Comparison of ENCODE assay signal across 20 cellular contexts in the genomic region with DNA sequence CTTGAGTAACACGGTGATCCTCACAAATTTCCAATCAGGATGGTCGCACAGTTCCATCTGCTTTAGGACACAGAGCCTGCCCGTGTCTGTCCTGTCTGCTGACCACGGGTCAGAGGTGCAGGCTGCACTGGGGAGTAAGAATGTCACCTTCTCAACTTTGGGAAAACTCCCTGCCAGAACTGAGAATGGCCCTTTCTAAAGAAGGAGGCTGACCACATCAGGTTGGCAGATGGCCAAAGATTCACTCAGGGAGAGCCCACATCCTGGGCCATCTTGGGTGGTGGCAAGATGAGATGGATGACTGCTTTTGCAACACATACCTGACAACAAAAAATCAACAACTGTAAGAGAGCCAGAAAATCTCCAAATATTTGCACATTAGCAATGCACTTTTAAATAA.
A peak's percentile ranks its signal among the peaks of the same experiment; 100 is the strongest.
DNase-seq lines count a peak whose midpoint lies in the region; ATAC-seq and TF ChIP-seq lines count a peak whose summit lies in the region.
"Had no signal": no experiment of that assay in that cellular context is flagged by ENCODE, and none has a peak within 500 bp of the region (broad histone marks: within the 10 kb centered on the region; RNA-seq: fewer than 3 reads in every experiment).

No MANE protein-coding gene starts in this region.

- H3K36me3 ChIP-seq in MM.1S (replicated peaks; ENCODE audit: insufficient read depth, low read length), result no peaks in the 10 kb centered on the region
- H3K36me3 ChIP-seq: right lobe of liver had no signal

- no peak overlapping the region for H3K27ac ChIP-seq in MM.1S (ENCODE audit: low read length)
- H3K27ac ChIP-seq: right lobe of liver had no signal

- no peaks in the 10 kb centered on the region for H3K9me3 ChIP-seq in MM.1S (replicated peaks; ENCODE audit: insufficient read depth, low read length)
- H3K9me3 ChIP-seq: right lobe of liver had no signal

- peaks cover 11% of the 10 kb centered on the region for H3K4me1 Mint-ChIP-seq in activated CD8-positive, alpha-beta T cell treated with anti-CD3 and anti-CD28 coated beads, Interleukin-2, amount 10 ng/mL, durations not matched to agents 7 days and 5 days (ENCODE audit: low read depth)
- peaks cover 4% of the 10 kb centered on the region for H3K4me1 Mint-ChIP-seq in activated CD8-positive, alpha-beta T cell treated with anti-CD3 and anti-CD28 coated beads for 36 hours (ENCODE audit: low read depth)
- peaks cover 22% of the 10 kb centered on the region for H3K4me1 Mint-ChIP-seq in type B pancreatic cell (ENCODE audit: unreplicated experiment)

- H3K4me3 ChIP-seq in MM.1S (ENCODE audit: low read length), result no peak overlapping the region
- H3K4me3 ChIP-seq: right lobe of liver had no signal

- peak; percentile 29 for DNase-seq in activated CD8-positive, alpha-beta T cell treated with anti-CD3 and anti-CD28 coated beads, Interleukin-2, amount 10 ng/mL, durations not matched to agents 7 days and 5 days
- no peak for DNase-seq in activated CD8-positive, alpha-beta T cell treated with anti-CD3 and anti-CD28 coated beads for 36 hours
- DNase-seq in MM.1S (peak; percentile 44), astrocyte of the hippocampus (ENCODE audit: low read depth, low spot score) (peak; percentile 8), type B pancreatic cell (ENCODE audit: extremely low spot score, unreplicated experiment) (peak; percentile 43), left colon (no peak), occipital lobe (lab: John Stamatoyannopoulos, UW) (no peak)
- DNase-seq in activated CD4-positive, alpha-beta T cell treated with anti-CD3 and anti-CD28 coated beads, Interleukin-2, amount 50 U/mL, for 48 hours, result no peak
- DNase-seq: activated CD4-positive, CD25-positive, alpha-beta regulatory T cell; activated CD8-positive, alpha-beta memory T cell treated with anti-CD3 and anti-CD28 coated beads, Interleukin-2, amount 10 ng/mL, durations not matched to agents 7 days and 5 days; amniotic stem cell; Calu3; cerebellar nuclear complex; left cardiac atrium; NCI-H1105; NCI-H524 treated with DMSO at 0.1 percent for 48 hours; right lobe of liver; stimulated activated CD4-positive, alpha-beta T cell treated with anti-CD3 and anti-CD28 coated beads, Interleukin-2, amount 100 ng/mL, for 24 hours; T-helper 1 cell had no signal

- POLR2A ChIA-PET in activated CD8-positive, alpha-beta T cell treated with anti-CD3 and anti-CD28 coated beads, Interleukin-2, amount 10 ng/mL, durations not matched to agents 7 days and 5 days (lab: Charles Lee), result no interaction called here
- POLR2A ChIA-PET in activated CD8-positive, alpha-beta T cell treated with anti-CD3 and anti-CD28 coated beads for 36 hours (lab: Charles Lee), result no interaction called here

- peaks cover 3% of the 10 kb centered on the region; the same call in 1 of the 2 replicates for H3K4me1 ChIP-seq in MM.1S (ENCODE audit: low read length)
- H3K4me1 ChIP-seq: right lobe of liver had no signal

- peaks cover 34% of the 10 kb centered on the region for H3K27me3 Mint-ChIP-seq in activated CD8-positive, alpha-beta T cell treated with anti-CD3 and anti-CD28 coated beads, Interleukin-2, amount 10 ng/mL, durations not matched to agents 7 days and 5 days (ENCODE audit: low read depth)
- peaks cover 9% of the 10 kb centered on the region for H3K27me3 Mint-ChIP-seq in activated CD8-positive, alpha-beta T cell treated with anti-CD3 and anti-CD28 coated beads for 36 hours
- H3K27me3 Mint-ChIP-seq in type B pancreatic cell, result no peaks in the 10 kb centered on the region

- CTCF ChIA-PET in activated CD8-positive, alpha-beta T cell treated with anti-CD3 and anti-CD28 coated beads, Interleukin-2, amount 10 ng/mL, durations not matched to agents 7 days and 5 days (lab: Charles Lee), result no interaction called here
- CTCF ChIA-PET in activated CD8-positive, alpha-beta T cell treated with anti-CD3 and anti-CD28 coated beads for 36 hours (lab: Charles Lee), result no interaction called here

- intact Hi-C loops in activated CD8-positive, alpha-beta T cell treated with anti-CD3 and anti-CD28 coated beads for 36 hours (cut with micrococcal nuclease), result no loop called here
- intact Hi-C loops in left colon (cut with DNase I, micrococcal nuclease), result no loop called here

- H3K27me3 ChIP-seq in MM.1S (replicated peaks; ENCODE audit: insufficient read depth, low read length), result no peaks in the 10 kb centered on the region
- H3K27me3 ChIP-seq: right lobe of liver had no signal

- no peaks in the 10 kb centered on the region for H3K79me2 ChIP-seq in MM.1S (ENCODE audit: low read length)

- ATAC-seq in activated CD8-positive, alpha-beta T cell treated with anti-CD3 and anti-CD28 coated beads, Interleukin-2, amount 10 ng/mL, durations not matched to agents 7 days and 5 days, result no peak
- ATAC-seq in activated CD8-positive, alpha-beta T cell treated with anti-CD3 and anti-CD28 coated beads for 36 hours, result no peak
- ATAC-seq in left colon, result no peak
- ATAC-seq: activated CD8-positive, alpha-beta memory T cell treated with anti-CD3 and anti-CD28 coated beads, Interleukin-2, amount 10 ng/mL, durations not matched to agents 7 days and 5 days; HCT116; left cardiac atrium; right lobe of liver had no signal

- no peak overlapping the region for H3K9ac ChIP-seq in MM.1S (ENCODE audit: low read length)

- no peak for TF ChIP-seq CTCF in activated CD8-positive, alpha-beta T cell treated with anti-CD3 and anti-CD28 coated beads for 36 hours (IDR thresholded peaks at IDR 0.05)
- no peak for TF ChIP-seq CTCF in MM.1S (IDR thresholded peaks at IDR 0.05; ENCODE audit: low read length)
- TF ChIP-seq CTCF in type B pancreatic cell (conservative IDR thresholded peaks at IDR 0.05), result no peak

- no peak overlapping the region for H3K4me2 ChIP-seq in MM.1S (ENCODE audit: low read depth, low read length)

- no peaks in the 10 kb centered on the region for H4K20me1 ChIP-seq in MM.1S (ENCODE audit: insufficient read depth, low read length)

- no peaks in the 10 kb centered on the region for H3K9me3 Mint-ChIP-seq in activated CD8-positive, alpha-beta T cell treated with anti-CD3 and anti-CD28 coated beads, Interleukin-2, amount 10 ng/mL, durations not matched to agents 7 days and 5 days (ENCODE audit: insufficient read depth)
- no peaks in the 10 kb centered on the region for H3K9me3 Mint-ChIP-seq in activated CD8-positive, alpha-beta T cell treated with anti-CD3 and anti-CD28 coated beads for 36 hours
- H3K9me3 Mint-ChIP-seq in type B pancreatic cell, result peaks cover 13% of the 10 kb centered on the region

- no peak overlapping the region for H2AFZ ChIP-seq in MM.1S (ENCODE audit: low read length)

- H3K9me2 ChIP-seq in MM.1S (replicated peaks; ENCODE audit: insufficient read depth, low read length), result no peaks in the 10 kb centered on the region

- H3K27ac Mint-ChIP-seq in activated CD8-positive, alpha-beta T cell treated with anti-CD3 and anti-CD28 coated beads, Interleukin-2, amount 10 ng/mL, durations not matched to agents 7 days and 5 days, result no peak overlapping the region
- H3K27ac Mint-ChIP-seq in activated CD8-positive, alpha-beta T cell treated with anti-CD3 and anti-CD28 coated beads for 36 hours, result no peak overlapping the region
- H3K27ac Mint-ChIP-seq in type B pancreatic cell, result no peak overlapping the region
- H3K27ac Mint-ChIP-seq: activated CD8-positive, alpha-beta memory T cell treated with anti-CD3 and anti-CD28 coated beads, Interleukin-2, amount 10 ng/mL, durations not matched to agents 7 days and 5 days had no signal

- H3F3A ChIP-seq in MM.1S (ENCODE audit: insufficient read depth, low read length), result no peaks in the 10 kb centered on the region

- H3K4me3 Mint-ChIP-seq in activated CD8-positive, alpha-beta T cell treated with anti-CD3 and anti-CD28 coated beads, Interleukin-2, amount 10 ng/mL, durations not matched to agents 7 days and 5 days, result no peak overlapping the region
- H3K4me3 Mint-ChIP-seq in activated CD8-positive, alpha-beta T cell treated with anti-CD3 and anti-CD28 coated beads for 36 hours, result no peak overlapping the region
- no peak overlapping the region for H3K4me3 Mint-ChIP-seq in type B pancreatic cell
- H3K4me3 Mint-ChIP-seq: activated CD8-positive, alpha-beta memory T cell treated with anti-CD3 and anti-CD28 coated beads, Interleukin-2, amount 10 ng/mL, durations not matched to agents 7 days and 5 days had no signal

- H3K36me3 Mint-ChIP-seq in activated CD8-positive, alpha-beta T cell treated with anti-CD3 and anti-CD28 coated beads, Interleukin-2, amount 10 ng/mL, durations not matched to agents 7 days and 5 days (ENCODE audit: low read depth), result no peaks in the 10 kb centered on the region
- H3K36me3 Mint-ChIP-seq in activated CD8-positive, alpha-beta T cell treated with anti-CD3 and anti-CD28 coated beads for 36 hours (ENCODE audit: low read depth), result no peaks in the 10 kb centered on the region
- H3K36me3 Mint-ChIP-seq in type B pancreatic cell, result no peaks in the 10 kb centered on the region
- H3K36me3 Mint-ChIP-seq: activated CD8-positive, alpha-beta memory T cell treated with anti-CD3 and anti-CD28 coated beads, Interleukin-2, amount 10 ng/mL, durations not matched to agents 7 days and 5 days had no signal

Comparison
In these comparisons a context has a peak if more than half of its experiments do, and no peak if none do; other contexts are left out.
1. DNase-seq: peak in activated CD8-positive, alpha-beta T cell treated with anti-CD3 and anti-CD28 coated beads, Interleukin-2, amount 10 ng/mL, durations not matched to agents 7 days and 5 days (single experiment), MM.1S (single experiment), astrocyte of the hippocampus (single experiment) and type B pancreatic cell (single experiment); none in activated CD8-positive, alpha-beta T cell treated with anti-CD3 and anti-CD28 coated beads for 36 hours (single experiment), left colon (0 of 2), occipital lobe (single experiment) and activated CD4-positive, alpha-beta T cell treated with anti-CD3 and anti-CD28 coated beads, Interleukin-2, amount 50 U/mL, for 48 hours (0 of 2).